6 cellular contexts compared by ENCODE assay signal in genomic region chr10:14114791-14115190, GRCh38.
"Had no signal": no experiment of that assay in that cellular context is flagged by ENCODE, and none has a peak within 500 bp of the region (broad histone marks: within the 10 kb centered on the region; RNA-seq: fewer than 3 reads in every experiment).

No MANE protein-coding gene starts in this region.

- H3K27ac ChIP-seq: HL-60 had no signal

- ATAC-seq: HepG2, K562 had no signal

- DNase-seq: IMR-90, KBM-7, KG1 had no signal

- H3K4me3 ChIP-seq: K562 had no signal
